8 cellular contexts compared by ENCODE assay signal in genomic region chr7:136009488-136010079, GRCh38. TPM values are rescaled to one million over a fixed set of nuclear protein-coding genes. Genes with fewer than 3 reads are reported as not detected.
DNase-seq lines count a peak whose midpoint lies in the region; ATAC-seq, FAIRE-seq and TF ChIP-seq lines count a peak whose summit lies in the region.

No MANE protein-coding gene starts in this region.

- intact Hi-C loops in Right ventricle myocardium inferior (cut with DNase I), result loop anchor here (1.0 to 10.0 kb wide), 2 partner anchors 208 to 345 kb away; partner anchors contain the start of gene STMP1
- intact Hi-C loops in gastrocnemius medialis (cut with DNase I; ENCODE audit: low total_unique reads), result loop anchor here (1.0 to 5.0 kb wide), 2 partner anchors 208 to 347 kb away; partner anchors contain the start of gene STMP1

- TF ChIP-seq POLR2A in gastrocnemius medialis (IDR thresholded peaks at IDR 0.05), result no peak

- peak; percentile 58 for FAIRE-seq in TTC549 (lab: Jason Lieb, UNC)

- no peak for ATAC-seq in Right ventricle myocardium inferior
- ATAC-seq in gastrocnemius medialis, result peak in 1 of 2 donors; percentile 68

- H3K27ac ChIP-seq in cardiac muscle cell, result no peak overlapping the region
- H3K27ac ChIP-seq in gastrocnemius medialis, result no peak overlapping the region

- H3K9me3 ChIP-seq in cardiac muscle cell (ENCODE audit: low read depth) (no peaks in the 10 kb centered on the region), gastrocnemius medialis (no peaks in the 10 kb centered on the region)

- H3K4me3 ChIP-seq in cardiac muscle cell (no peak overlapping the region), gastrocnemius medialis (no peak overlapping the region)

- TF ChIP-seq CTCF in cardiac muscle cell (IDR thresholded peaks at IDR 0.05; ENCODE audit: low read depth, low read length), result peak; percentile 55
- peak; percentile 72 to 92 (median 80) for TF ChIP-seq CTCF in gastrocnemius medialis (IDR thresholded peaks at IDR 0.05 in 4 of 5, conservative IDR thresholded peaks at IDR 0.05 in 1 of 5)

- DNase-seq in cardiac muscle cell (ENCODE audit: low read depth in 1 of 2, low spot score in 1 of 2) (peak; percentile 68 to 78), Right ventricle myocardium inferior (ENCODE audit: missing footprints) (no peak), NCI-H146 (lab: John Stamatoyannopoulos, UW) (peak; percentile 53), globus pallidus (ENCODE audit: low spot score) (peak; percentile 31), gastrocnemius medialis (no peak), GM19238 (ENCODE audit: insufficient read length, low spot score) (no peak)
- no peak for DNase-seq in stimulated activated CD4-positive, alpha-beta T cell treated with anti-CD3 and anti-CD28 coated beads, Interleukin-4, amount 100 ng/mL, for 4 hours

- H3K36me3 ChIP-seq in cardiac muscle cell (no peaks in the 10 kb centered on the region), gastrocnemius medialis (no peaks in the 10 kb centered on the region)

- H3K27me3 ChIP-seq in cardiac muscle cell (no peaks in the 10 kb centered on the region), gastrocnemius medialis (no peaks in the 10 kb centered on the region)

- H3K4me1 ChIP-seq in cardiac muscle cell (ENCODE audit: low read depth) (peaks cover 16% of the 10 kb centered on the region), gastrocnemius medialis (peaks cover 0 to 5% of the 10 kb centered on the region in 2 donors)

- in situ Hi-C loops in gastrocnemius medialis (cut with MboI; ENCODE audit: low sequenced_read_pairs in 4 of 4), result loop anchor here (5.0 to 25.0 kb wide), 5 partner anchors 207 to 722 kb away; partner anchors contain the start of gene STMP1 (in 1 of the 4)

RNA-seq across cellular contexts. Expression of gene MTPN, which starts 32.4 kb away (rescaled TPM):
- total RNA-seq in cardiac muscle cell, result 110 and 141 TPM in 2 replicates
- polyA plus RNA-seq in cardiac muscle cell, result 79.0 and 86.1 TPM in 2 replicates
- total RNA-seq in Right ventricle myocardium inferior, result 72.9 TPM
- 10 to 100 TPM; 48.5 to 94.2 (median 58.7) TPM for total RNA-seq in gastrocnemius medialis

Comparison
In these comparisons a context has a peak if more than half of its experiments do, and no peak if none do; other contexts are left out.
1. DNase-seq: peak in cardiac muscle cell (2 of 2), NCI-H146 (single experiment) and globus pallidus (single experiment); none in Right ventricle myocardium inferior (single experiment), gastrocnemius medialis (0 of 2), stimulated activated CD4-positive, alpha-beta T cell treated with anti-CD3 and anti-CD28 coated beads, Interleukin-4, amount 100 ng/mL, for 4 hours (0 of 2) and GM19238 (single experiment).